ENCODE assay signal across 36 cellular contexts in the genomic region with DNA sequence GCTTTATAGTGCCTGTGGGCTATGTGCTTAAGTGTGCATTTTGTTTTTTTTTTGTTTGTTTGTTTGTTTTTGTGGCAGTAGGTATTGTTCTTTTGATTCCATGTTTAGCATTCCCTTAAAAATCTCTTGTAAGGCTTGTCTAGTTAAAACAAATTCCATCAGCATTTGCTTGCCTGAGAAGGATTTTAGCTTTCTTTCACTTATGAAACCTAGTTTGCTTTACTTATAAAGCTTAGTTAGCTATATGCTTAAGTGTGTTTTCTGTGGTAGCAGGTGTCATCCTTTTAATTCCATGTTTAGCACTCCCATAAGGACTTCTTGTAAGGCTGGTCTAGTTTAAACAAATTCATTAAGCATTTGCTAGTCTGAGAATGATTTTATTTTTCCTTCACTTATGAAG.
"Had no signal": no experiment of that assay in that cellular context is flagged by ENCODE, and none has a peak within 500 bp of the region (broad histone marks: within the 10 kb centered on the region; RNA-seq: fewer than 3 reads in every experiment).

No MANE protein-coding gene starts in this region.

- H3K36me3 ChIP-seq: MG63 had no signal

- H3K4me3 ChIP-seq: MG63 had no signal

- DNase-seq: Karpas-422, Kasumi-1, MG63, MM.1S, MV-4-11, NCI-H1048, NCI-H1092, NCI-H1092 treated with DMSO at 0.1 percent for 48 hours, NCI-H1105, NCI-H1105 treated with DMSO at 0.1 percent for 48 hours, NCI-H1417, NCI-H1417 treated with DMSO at 0.1 percent for 48 hours, NCI-H1436, NCI-H1436 treated with DMSO at 0.1 percent for 48 hours, NCI-H146, NCI-H1694, NCI-H1694 treated with DMSO at 0.1 percent for 48 hours, NCI-H187, NCI-H187 treated with DMSO at 0.1 percent for 48 hours, NCI-H1930, NCI-H2029, NCI-H2029 treated with DMSO at 0.1 percent for 48 hours, NCI-H2081, NCI-H2081 treated with DMSO at 0.1 percent for 48 hours, NCI-H2107, NCI-H2171, NCI-H2171 treated with DMSO at 0.1 percent for 48 hours, NCI-H2227 treated with DMSO at 0.1 percent for 48 hours, NCI-H226, NCI-H345, NCI-H446, NCI-H446 treated with DMSO at 0.1 percent for 48 hours, NCI-H510A, NCI-H510A treated with DMSO at 0.1 percent for 48 hours, NCI-H524, NCI-H524 treated with DMSO at 0.1 percent for 48 hours had no signal
